In genomic region chr19:41706741-41707501, GRCh38 we compare ENCODE assay signal across 8 cellular contexts. TPM values are rescaled to one million over a fixed set of nuclear protein-coding genes. Genes with fewer than 3 reads are reported as not detected.
DNase-seq lines count a peak whose midpoint lies in the region; ATAC-seq and TF ChIP-seq lines count a peak whose summit lies in the region.

No MANE protein-coding gene starts in this region.

- no peaks in the 10 kb centered on the region for H3K4me1 ChIP-seq in neural progenitor cell
- H3K4me1 ChIP-seq in upper lobe of left lung: peaks cover 0 to 13% (median 5%) of the 10 kb centered on the region in 4 donors

- TF ChIP-seq POLR2A in erythroblast (IDR thresholded peaks at IDR 0.05; ENCODE audit: low read length) (no peak), upper lobe of left lung (IDR thresholded peaks at IDR 0.05) (no peak)

- no peaks in the 10 kb centered on the region for H3K36me3 Mint-ChIP-seq in activated CD8-positive, alpha-beta memory T cell treated with anti-CD3 and anti-CD28 coated beads, Interleukin-2, amount 10 ng/mL, durations not matched to agents 7 days and 5 days
- H3K36me3 Mint-ChIP-seq in neural progenitor cell: no peaks in the 10 kb centered on the region

- peak; percentile 94 for ATAC-seq in activated CD8-positive, alpha-beta memory T cell treated with anti-CD3 and anti-CD28 coated beads, Interleukin-2, amount 10 ng/mL, durations not matched to agents 7 days and 5 days
- ATAC-seq in upper lobe of left lung (ENCODE audit: low FRiP score in 2 of 2) (peak; percentile 83 to 90), HG02938 (IDR thresholded peaks at IDR 0.05; ENCODE audit: unreplicated experiment) (no peak)

- H3F3A ChIP-seq in neural progenitor cell (ENCODE audit: low read depth): no peaks in the 10 kb centered on the region

- peaks cover 19% of the 10 kb centered on the region for H3K27me3 Mint-ChIP-seq in activated CD8-positive, alpha-beta memory T cell treated with anti-CD3 and anti-CD28 coated beads, Interleukin-2, amount 10 ng/mL, durations not matched to agents 7 days and 5 days
- peaks cover 15% of the 10 kb centered on the region for H3K27me3 Mint-ChIP-seq in neural progenitor cell (ENCODE audit: insufficient read depth, low read depth)

- H3K9me3 ChIP-seq in neural progenitor cell (ENCODE audit: low read depth) (no peaks in the 10 kb centered on the region), upper lobe of left lung (no peaks in the 10 kb centered on the region)

- H3K27ac Mint-ChIP-seq in activated CD8-positive, alpha-beta memory T cell treated with anti-CD3 and anti-CD28 coated beads, Interleukin-2, amount 10 ng/mL, durations not matched to agents 7 days and 5 days: peak overlapping the region; percentile 19
- no peak overlapping the region for H3K27ac Mint-ChIP-seq in neural progenitor cell

- H3K36me3 ChIP-seq in neural progenitor cell: no peaks in the 10 kb centered on the region
- no peaks in the 10 kb centered on the region for H3K36me3 ChIP-seq in upper lobe of left lung

- H3K27ac ChIP-seq in neural progenitor cell: no peak overlapping the region
- H3K27ac ChIP-seq in upper lobe of left lung: peak overlapping the region in 2 of 4 donors; percentile 72 to 79

- no peak overlapping the region for H3K9ac ChIP-seq in neural progenitor cell

- H3K27me3 ChIP-seq in neural progenitor cell: no peaks in the 10 kb centered on the region
- no peaks in the 10 kb centered on the region for H3K27me3 ChIP-seq in upper lobe of left lung

- no peaks in the 10 kb centered on the region for H3K79me2 ChIP-seq in neural progenitor cell (ENCODE audit: low read depth)

- DNase-seq in D341Med (ENCODE audit: low spot score): peak; percentile 92
- DNase-seq in HS-27A (ENCODE audit: low read depth): peak; percentile 20
- peak; percentile 64 for DNase-seq in NOMO-1 (lab: John Stamatoyannopoulos, UW; ENCODE audit: unreplicated experiment in 2 of 2)
- DNase-seq in activated CD8-positive, alpha-beta memory T cell treated with anti-CD3 and anti-CD28 coated beads, Interleukin-2, amount 10 ng/mL, durations not matched to agents 7 days and 5 days: peak; percentile 77
- DNase-seq in erythroblast (lab: John Stamatoyannopoulos, UW): peak; percentile 78 to 88
- DNase-seq in neural progenitor cell (ENCODE audit: low spot score): peak; percentile 12
- peak; percentile 76 to 88 for DNase-seq in upper lobe of left lung

- no peaks in the 10 kb centered on the region for H4K20me1 ChIP-seq in neural progenitor cell (ENCODE audit: low read depth)

- H3K4me1 Mint-ChIP-seq in activated CD8-positive, alpha-beta memory T cell treated with anti-CD3 and anti-CD28 coated beads, Interleukin-2, amount 10 ng/mL, durations not matched to agents 7 days and 5 days: peaks cover 3% of the 10 kb centered on the region
- no peaks in the 10 kb centered on the region for H3K4me1 Mint-ChIP-seq in neural progenitor cell

- H3K9me3 Mint-ChIP-seq in activated CD8-positive, alpha-beta memory T cell treated with anti-CD3 and anti-CD28 coated beads, Interleukin-2, amount 10 ng/mL, durations not matched to agents 7 days and 5 days (ENCODE audit: low read depth): no peaks in the 10 kb centered on the region
- H3K9me3 Mint-ChIP-seq in neural progenitor cell: peaks cover 3% of the 10 kb centered on the region

- H3K4me3 ChIP-seq in neural progenitor cell (no peak overlapping the region), upper lobe of left lung (peak overlapping the region in 3 of 4 donors; percentile 22 to 44 (median 43))

- TF ChIP-seq CTCF in neural progenitor cell (IDR thresholded peaks at IDR 0.05) (peak; percentile 38), upper lobe of left lung (IDR thresholded peaks at IDR 0.05) (peak; percentile 66 to 98 (median 94))

- no peak overlapping the region for H2AFZ ChIP-seq in neural progenitor cell (replicated peaks)

- CTCF ChIA-PET in activated CD8-positive, alpha-beta memory T cell treated with anti-CD3 and anti-CD28 coated beads, Interleukin-2, amount 10 ng/mL, durations not matched to agents 7 days and 5 days (lab: Charles Lee): interaction anchor here (0.6 to 2.3 kb wide), 36 partner anchors 9 to 592 kb away, joined by 3 to 27 read pairs (median 4); partner anchors contain the start of gene CEACAM7

- no peak overlapping the region for H3K4me2 ChIP-seq in neural progenitor cell

- peak overlapping the region; percentile 63 for H3K4me3 Mint-ChIP-seq in activated CD8-positive, alpha-beta memory T cell treated with anti-CD3 and anti-CD28 coated beads, Interleukin-2, amount 10 ng/mL, durations not matched to agents 7 days and 5 days
- H3K4me3 Mint-ChIP-seq in neural progenitor cell: no peak overlapping the region

- no peak for TF ChIP-seq EP300 in upper lobe of left lung (IDR thresholded peaks at IDR 0.05)

- WGBS in upper lobe of left lung, 2 donors: 17 to 25% methylated on average over 19 to 25 of the region's 26 CpGs

RNA-seq across cellular contexts. Expression of gene CEACAM5, which starts 1.5 kb away (rescaled TPM):
- total RNA-seq in activated CD8-positive, alpha-beta memory T cell treated with anti-CD3 and anti-CD28 coated beads, Interleukin-2, amount 10 ng/mL, durations not matched to agents 7 days and 5 days: not detected
- total RNA-seq in neural progenitor cell (ENCODE audit: low replicate concordance): not detected in 2 replicates
- total RNA-seq in upper lobe of left lung: 10 to 100 TPM in 4 of 6 donors, 1 to 10 TPM in 2; 5.5 to 55.2 (median 23.8) TPM

RNA-seq across cellular contexts. Expression of gene CEACAM7, which starts 18.9 kb away (rescaled TPM):
- not detected for total RNA-seq in activated CD8-positive, alpha-beta memory T cell treated with anti-CD3 and anti-CD28 coated beads, Interleukin-2, amount 10 ng/mL, durations not matched to agents 7 days and 5 days
- total RNA-seq in neural progenitor cell (ENCODE audit: low replicate concordance): not detected in 2 replicates
- total RNA-seq in upper lobe of left lung: under 1 TPM in 3 of 6 donors, not detected in 3; 0.23 to 0.30 (median 0.27) TPM

RNA-seq across cellular contexts. Expression of gene CEACAM6, which starts 48.4 kb away (rescaled TPM):
- total RNA-seq in activated CD8-positive, alpha-beta memory T cell treated with anti-CD3 and anti-CD28 coated beads, Interleukin-2, amount 10 ng/mL, durations not matched to agents 7 days and 5 days: not detected
- total RNA-seq in neural progenitor cell (ENCODE audit: low replicate concordance): not detected in 2 replicates
- 100 to 1,000 TPM; 140 to 651 (median 539) TPM for total RNA-seq in upper lobe of left lung

Comparison
In these comparisons a context has a peak if more than half of its experiments do, and no peak if none do; other contexts are left out.
1. DNase-seq: peak in every context shown above with its lines; median percentile 92 in D341Med; 83 in erythroblast; 82 in upper lobe of left lung; 77 in activated CD8-positive, alpha-beta memory T cell treated with anti-CD3 and anti-CD28 coated beads, Interleukin-2, amount 10 ng/mL, durations not matched to agents 7 days and 5 days; 64 in NOMO-1; 20 in HS-27A; 12 in neural progenitor cell.
2. RNA of gene CEACAM6, which starts 48.4 kb away (total RNA-seq): 140 to 651 TPM in upper lobe of left lung; not detected in activated CD8-positive, alpha-beta memory T cell treated with anti-CD3 and anti-CD28 coated beads, Interleukin-2, amount 10 ng/mL, durations not matched to agents 7 days and 5 days and not detected in neural progenitor cell; every median in the first group is over 100 times any median in the second.